Comparison of ENCODE assay signal across 9 cellular contexts in genomic region chr12:31729728-31730127, GRCh38. TPM values are rescaled to one million over a fixed set of nuclear protein-coding genes. Genes with fewer than 3 reads are reported as not detected.
DNase-seq lines count a peak whose midpoint lies in the region; ATAC-seq, FAIRE-seq and TF ChIP-seq lines count a peak whose summit lies in the region.
"Had no signal": no experiment of that assay in that cellular context is flagged by ENCODE, and none has a peak within 500 bp of the region (broad histone marks: within the 10 kb centered on the region; RNA-seq: fewer than 3 reads in every experiment).

No MANE protein-coding gene starts in this region.

- H4K8ac ChIP-seq in H1 (ENCODE audit: extremely low read depth, insufficient read depth, low read length) (no peak overlapping the region), neuronal stem cell (ENCODE audit: low read depth, low read length) (no peak overlapping the region)

- H3K56ac ChIP-seq in H1 (replicated peaks; ENCODE audit: insufficient read length, low read depth, low read length): no peak overlapping the region

- 85% methylated on average over 4 of the region's 4 CpGs; no CpG with 5 or more reads in 1 of the 2 experiments for WGBS in H1 (ENCODE audit: extremely low coverage in 1 of 2, insufficient coverage in 1 of 2, insufficient read length in 1 of 2, insufficient replicate concordance in 2 of 2, low coverage in 1 of 2, low lambda C conversion rate in 2 of 2, missing lambda C conversion rate in 1 of 2), 2 experiments
- no CpG with 5 or more reads among the region's 4 CpGs for WGBS in neuronal stem cell (ENCODE audit: extremely low coverage in 2 of 2, insufficient read length in 2 of 2, insufficient replicate concordance in 1 of 2), 2 donors

- H2BK15ac ChIP-seq in H1 (ENCODE audit: low read length): no peak overlapping the region
- no peak overlapping the region for H2BK15ac ChIP-seq in neuronal stem cell (ENCODE audit: low read length)

- no peak for TF ChIP-seq EP300 in H1 (IDR thresholded peaks at IDR 0.05; ENCODE audit: borderline replicate concordance in 1 of 2, low read depth in 2 of 2, low read length in 2 of 2)

- peaks cover 8% of the 10 kb centered on the region for H3K23me2 ChIP-seq in H1 (ENCODE audit: low read depth, low read length)

- H3K27ac ChIP-seq in CD8-positive, alpha-beta memory T cell (ENCODE audit: low read depth, low read length): peak overlapping the region; percentile 98
- H3K27ac ChIP-seq in H1 (ENCODE audit: low read depth, low read length) (no peak overlapping the region), neuronal stem cell (replicated peaks; ENCODE audit: low read length) (no peak overlapping the region)

- H2BK12ac ChIP-seq in H1 (ENCODE audit: low read depth, low read length): peak overlapping the region; percentile 94; the same call in 1 of the 2 replicates
- H2BK12ac ChIP-seq in neuronal stem cell (ENCODE audit: low read length): no peak overlapping the region

- no peak for TF ChIP-seq POLR2A in H1 (IDR thresholded peaks at IDR 0.05; ENCODE audit: control extremely low read depth in 1 of 2, low read depth in 2 of 2, low read length in 2 of 2)

- H4K91ac ChIP-seq in H1 (replicated peaks; ENCODE audit: insufficient read length, low read length): no peak overlapping the region
- H4K91ac ChIP-seq in neuronal stem cell (ENCODE audit: low read depth, low read length, poor library complexity): no peak overlapping the region

- H3K4me3 Mint-ChIP-seq in CD8-positive, alpha-beta memory T cell: peak overlapping the region; percentile 95 to 100 (median 98)

- TF ChIP-seq RAD21 in H1 (IDR thresholded peaks at IDR 0.05 in 1 of 2, conservative IDR thresholded peaks at IDR 0.05 in 1 of 2; ENCODE audit: low read depth in 2 of 2, low read length in 2 of 2): no peak

- no peak overlapping the region for H2BK5ac ChIP-seq in H1 (ENCODE audit: low read depth, low read length)
- no peak overlapping the region for H2BK5ac ChIP-seq in neuronal stem cell (ENCODE audit: low read length)

- POLR2A ChIA-PET in CD8-positive, alpha-beta memory T cell (lab: Charles Lee): interaction anchor here (0.6 to 3.5 kb wide), 11 partner anchors 19 to 259 kb away, joined by 3 to 28 read pairs (median 6); partner anchors contain the start of genes ETFBKMT and RESF1
- POLR2A ChIA-PET in H1 (lab: Charles Lee; ENCODE audit: partially characterized antibody): interaction anchor here (0.6 to 1.7 kb wide), 4 partner anchors 9 to 230 kb away, joined by 3 to 5 read pairs (median 4); partner anchors contain the start of gene RESF1

- H3K4me2 ChIP-seq in H1 (ENCODE audit: insufficient read depth in 1 of 2, low read depth in 2 of 2, low read length in 2 of 2) (peak overlapping the region; percentile 83 to 86), neuronal stem cell (ENCODE audit: insufficient read depth, low read length, poor library complexity, severe bottlenecking) (peak overlapping the region; percentile 41)

- H3K9ac ChIP-seq in NT2/D1 (ENCODE audit: insufficient read length, low read depth): peak overlapping the region; percentile 77
- peak overlapping the region in 3 of 4 experiments; percentile 37 to 60 (median 43); a peak in 3 of 7 replicates for H3K9ac ChIP-seq in H1 (replicated peaks in 1 of 4; ENCODE audit: extremely low read depth in 1 of 4, low read depth in 3 of 4, low read length in 3 of 4)
- H3K9ac ChIP-seq in neuronal stem cell (ENCODE audit: low read depth, low read length, poor library complexity): no peak overlapping the region

- H2BK120ac ChIP-seq in H1 (replicated peaks; ENCODE audit: low read depth, low read length): no peak overlapping the region
- H2BK120ac ChIP-seq in neuronal stem cell (ENCODE audit: low read depth, low read length): no peak overlapping the region

- no peak for TF ChIP-seq CTCF in H1 (IDR thresholded peaks at IDR 0.05; ENCODE audit: control extremely low read depth in 1 of 3, insufficient read depth in 1 of 3, low read depth in 1 of 3, low read length in 3 of 3)

- H3K14ac ChIP-seq in H1 (ENCODE audit: insufficient read length): no peak overlapping the region
- no peak overlapping the region for H3K14ac ChIP-seq in neuronal stem cell (ENCODE audit: low read length)

- H3K36me3 ChIP-seq in CD8-positive, alpha-beta memory T cell (ENCODE audit: insufficient read depth, low read length): no peaks in the 10 kb centered on the region
- H3K36me3 ChIP-seq in NT2/D1 (ENCODE audit: insufficient read depth, insufficient read length, low read length): no peaks in the 10 kb centered on the region
- H3K36me3 ChIP-seq in H1 (ENCODE audit: control insufficient read depth in 2 of 4, insufficient read depth in 4 of 4, low read length in 3 of 4): no peaks in the 10 kb centered on the region
- no peaks in the 10 kb centered on the region for H3K36me3 ChIP-seq in neuronal stem cell (replicated peaks in 1 of 2; ENCODE audit: control insufficient read depth in 2 of 2, insufficient read depth in 2 of 2, low read length in 2 of 2)

- H3K4me1 ChIP-seq in CD8-positive, alpha-beta memory T cell (ENCODE audit: insufficient read depth, low read length): peaks cover 33% of the 10 kb centered on the region
- peaks cover 2% of the 10 kb centered on the region for H3K4me1 ChIP-seq in NT2/D1 (ENCODE audit: insufficient read depth, insufficient read length)
- peaks cover 4 to 15% (median 11%) of the 10 kb centered on the region in 4 experiments; a peak in 5 of 7 replicates for H3K4me1 ChIP-seq in H1 (replicated peaks in 1 of 4; ENCODE audit: control insufficient read depth in 3 of 4, insufficient read depth in 4 of 4, low read length in 3 of 4)
- peaks cover 0 to 4% of the 10 kb centered on the region in 2 donors for H3K4me1 ChIP-seq in neuronal stem cell (ENCODE audit: control insufficient read depth in 2 of 2, insufficient read depth in 1 of 2, low read depth in 1 of 2, low read length in 2 of 2)

- no peak overlapping the region for H2BK20ac ChIP-seq in H1 (ENCODE audit: low read length)

- no peak overlapping the region for H3K18ac ChIP-seq in H1 (ENCODE audit: extremely low read depth, low read length)
- H3K18ac ChIP-seq in neuronal stem cell (ENCODE audit: low read length): no peak overlapping the region

- CTCF ChIA-PET in CD8-positive, alpha-beta memory T cell (lab: Charles Lee): interaction anchor here (1.0 to 3.2 kb wide), 6 partner anchors 28 to 231 kb away, joined by 3 to 11 read pairs (median 7); partner anchors contain the start of gene ETFBKMT
- CTCF ChIA-PET in H1 (lab: Charles Lee; ENCODE audit: partially characterized antibody): interaction anchor here (1.6 to 2.0 kb wide), 2 partner anchors 45 to 47 kb away, joined by 4 to 11 read pairs; no protein-coding TSS in a partner anchor

- no peaks in the 10 kb centered on the region for H3K27me3 Mint-ChIP-seq in CD8-positive, alpha-beta memory T cell

- no peaks in the 10 kb centered on the region for H3K9me3 ChIP-seq in CD8-positive, alpha-beta memory T cell (ENCODE audit: low read length)
- H3K9me3 ChIP-seq in NT2/D1 (ENCODE audit: insufficient read depth, low read length) (peaks cover 34% of the 10 kb centered on the region), H1 (ENCODE audit: insufficient read depth in 2 of 2, low read depth in 1 of 2, low read length in 1 of 2) (no peaks in the 10 kb centered on the region), neuronal stem cell (replicated peaks in 1 of 2; ENCODE audit: control insufficient read depth in 2 of 2, insufficient read depth in 1 of 2, low read depth in 1 of 2, low read length in 2 of 2) (peaks cover 0 to 2% of the 10 kb centered on the region in 2 donors)

- H3K4ac ChIP-seq in H1 (replicated peaks; ENCODE audit: insufficient read length, low read depth, low read length) (peak overlapping the region; percentile 9), neuronal stem cell (ENCODE audit: low read length) (no peak overlapping the region)

- 0 out of 2 replicates have a peak overlapping the region, but pooled peaks have one; percentile 97 for H2AFZ ChIP-seq in H1 (ENCODE audit: low read length)
- peak overlapping the region; percentile 96 for H2AFZ ChIP-seq in neuronal stem cell (ENCODE audit: low read length)

- no peak for DNase-seq in CD8-positive, alpha-beta memory T cell
- DNase-seq in NT2/D1 (ENCODE audit: low read depth, low spot score) (no peak), H1 (ENCODE audit: low read depth in 1 of 2, low spot score in 2 of 2) (no peak), neuronal stem cell (ENCODE audit: low spot score) (no peak), NCI-H1105 (lab: John Stamatoyannopoulos, UW) (no peak), NCI-H146 (lab: John Stamatoyannopoulos, UW) (no peak)

- no peak for FAIRE-seq in H1 (lab: Jason Lieb, UNC)
- FAIRE-seq: colon had no signal

- H3K23ac ChIP-seq in H1 (ENCODE audit: insufficient read length) (no peak overlapping the region), neuronal stem cell (ENCODE audit: low read depth, low read length, poor library complexity) (no peak overlapping the region)

- H3K79me1 ChIP-seq in H1 (ENCODE audit: low read depth, low read length) (no peaks in the 10 kb centered on the region), neuronal stem cell (ENCODE audit: low read depth, low read length) (no peaks in the 10 kb centered on the region)

- peaks cover 61 to 76% (median 76%) of the 10 kb centered on the region in 3 donors for H3K4me1 Mint-ChIP-seq in CD8-positive, alpha-beta memory T cell

- ATAC-seq in HG03469 (IDR thresholded peaks at IDR 0.05; ENCODE audit: unreplicated experiment): no peak
- ATAC-seq in HG02759 (IDR thresholded peaks at IDR 0.05; ENCODE audit: unreplicated experiment): no peak

- H3K27me3 ChIP-seq in CD8-positive, alpha-beta memory T cell (ENCODE audit: insufficient read depth, low read length, poor library complexity, severe bottlenecking): no peaks in the 10 kb centered on the region
- H3K27me3 ChIP-seq in NT2/D1 (ENCODE audit: insufficient read depth, insufficient read length) (no peaks in the 10 kb centered on the region), H1 (replicated peaks in 1 of 4; ENCODE audit: control insufficient read depth in 3 of 4, extremely low read depth in 1 of 4, insufficient read depth in 3 of 4, low read length in 3 of 4) (peaks cover 0 to 2% (median 0%) of the 10 kb centered on the region in 4 experiments; a peak in 2 of 7 replicates), neuronal stem cell (ENCODE audit: control insufficient read depth in 3 of 3, insufficient read depth in 3 of 3, low read depth in 1 of 3, low read length in 3 of 3) (no peaks in the 10 kb centered on the region)

- peaks cover 6 to 15% (median 10%) of the 10 kb centered on the region in 5 donors for H3K9me3 Mint-ChIP-seq in CD8-positive, alpha-beta memory T cell

- no peak overlapping the region for H4K5ac ChIP-seq in H1 (ENCODE audit: insufficient read length, low read depth, low read length)

- peak overlapping the region; percentile 92 for H3K4me3 ChIP-seq in CD8-positive, alpha-beta memory T cell (ENCODE audit: low read length)
- H3K4me3 ChIP-seq in NT2/D1 (ENCODE audit: insufficient read length, low read depth) (peak overlapping the region; percentile 54), H1 (ENCODE audit: extremely low read depth in 1 of 4, insufficient read depth in 2 of 4, low read depth in 3 of 4, low read length in 4 of 4) (peak overlapping the region; percentile 73 to 77 (median 76)), neuronal stem cell (ENCODE audit: low read length in 2 of 2) (peak overlapping the region; percentile 77 to 91)

- H4K20me1 ChIP-seq in H1 (replicated peaks in 1 of 2; ENCODE audit: control insufficient read depth in 1 of 2, insufficient read depth in 2 of 2, low read length in 2 of 2): peaks cover 0 to 2% of the 10 kb centered on the region in 2 experiments

- H2AK5ac ChIP-seq in H1 (ENCODE audit: low read depth, low read length) (no peak overlapping the region), neuronal stem cell (ENCODE audit: low read depth, low read length) (no peak overlapping the region)

- H3K27ac Mint-ChIP-seq in CD8-positive, alpha-beta memory T cell: peak overlapping the region; percentile 92 to 99 (median 98)

- peaks cover 6 to 16% (median 14%) of the 10 kb centered on the region in 3 donors for H3K36me3 Mint-ChIP-seq in CD8-positive, alpha-beta memory T cell

- H3K79me2 ChIP-seq in H1 (ENCODE audit: control insufficient read depth in 1 of 2, insufficient read depth in 2 of 2, low read length in 2 of 2): no peaks in the 10 kb centered on the region

RNA-seq across cellular contexts. Expression of gene AMN1, which starts 0.9 kb away (rescaled TPM):
- total RNA-seq in CD8-positive, alpha-beta memory T cell: 1 to 10 TPM; 2.6 to 3.8 TPM
- polyA plus RNA-seq in CD8-positive, alpha-beta memory T cell: 10.9 TPM
- total RNA-seq in H1 (2021; fragmentation: NEBNext Ultra II Directional; extraction: Animal tissue kit (Norgen Biotek cat#: 25700)): 7.1 and 7.5 TPM in 2 replicates
- polyA plus RNA-seq in H1 (2011; rRNA removed): 10.1 and 13.8 TPM in 2 replicates
- polyA plus RNA-seq in H1 (2011; cell fraction: cytosol; rRNA removed): 19.1 TPM
- polyA plus RNA-seq in H1 (2011; cell fraction: nucleus; rRNA removed): 3.0 TPM
- polyA plus RNA-seq in H1 (2012, experiment 1 of 2): 9.2 to 13.0 TPM (median 10.2 TPM) in 4 replicates
- 1.6 TPM for polyA plus RNA-seq in H1 (2012, experiment 2 of 2)
- polyA plus RNA-seq in H1 (2013, experiment 1 of 2): 6.8 TPM
- 7.9 TPM for polyA plus RNA-seq in H1 (2013, experiment 2 of 2)
- 9.4 and 9.6 TPM in 2 replicates for polyA minus RNA-seq in H1 (2011; rRNA and poly(A)+ RNA removed)
- polyA minus RNA-seq in H1 (2011; cell fraction: cytosol; rRNA and poly(A)+ RNA removed): 5.7 TPM
- polyA minus RNA-seq in H1 (2011; cell fraction: nucleus; rRNA and poly(A)+ RNA removed): 6.2 TPM
- 13.1 TPM for polyA plus RNA-seq in neuronal stem cell (2013, experiment 1 of 2)
- polyA plus RNA-seq in neuronal stem cell (2013, experiment 2 of 2): 12.6 TPM
